23 cellular contexts compared by ENCODE assay signal in genomic region chr3:115350606-115351005, GRCh38.
DNase-seq lines count a peak whose midpoint lies in the region; ATAC-seq and TF ChIP-seq lines count a peak whose summit lies in the region.
"Had no signal": no experiment of that assay in that cellular context is flagged by ENCODE, and none has a peak within 500 bp of the region (broad histone marks: within the 10 kb centered on the region; RNA-seq: fewer than 3 reads in every experiment).

No MANE protein-coding gene starts in this region.

- DNase-seq in brain pericyte (ENCODE audit: low read depth, low spot score) (peak; percentile 57), fibroblast of gingiva (ENCODE audit: low read depth) (peak; percentile 45), osteoblast (ENCODE audit: insufficient read length, low spot score, missing footprints) (no peak), MG63 (no peak)
- DNase-seq in activated CD4-positive, alpha-beta T cell treated with anti-CD3 and anti-CD28 coated beads, Interleukin-2, amount 10 ng/mL, durations not matched to agents 24 days and 14 days: no peak
- DNase-seq: CD4-positive, alpha-beta T cell; COR-L47; DMS 273 treated with DMSO at 0.1 percent for 48 hours; DMS79 treated with DMSO at 0.1 percent for 48 hours; GM23248; HCEC 1CT; Kasumi-1; MM.1S; NCI-H1092; NCI-H1436; NCI-H187 treated with DMSO at 0.1 percent for 48 hours; NCI-H2107; NCI-H69 had no signal

- H2AFZ ChIP-seq in OCI-LY3 (ENCODE audit: low read depth, low read length) (0 out of 2 replicates have a peak overlapping the region, but pooled peaks have one; percentile 26), osteoblast (ENCODE audit: low read length) (peak overlapping the region; percentile 53)

- H3K4me2 ChIP-seq in OCI-LY3 (ENCODE audit: low read length): no peak overlapping the region
- peak overlapping the region; percentile 47 for H3K4me2 ChIP-seq in osteoblast (ENCODE audit: insufficient read depth, low read length)
- H3K4me2 ChIP-seq: BLaER1 had no signal

- no peaks in the 10 kb centered on the region for H3K9me3 Mint-ChIP-seq in activated CD4-positive, alpha-beta T cell treated with anti-CD3 and anti-CD28 coated beads, Interleukin-2, amount 10 ng/mL, durations not matched to agents 24 days and 14 days
- H3K9me3 Mint-ChIP-seq: CD4-positive, alpha-beta T cell had no signal

- H3K27me3 Mint-ChIP-seq in activated CD4-positive, alpha-beta T cell treated with anti-CD3 and anti-CD28 coated beads, Interleukin-2, amount 10 ng/mL, durations not matched to agents 24 days and 14 days: no peaks in the 10 kb centered on the region
- H3K27me3 Mint-ChIP-seq: CD4-positive, alpha-beta T cell had no signal

- H3K27ac ChIP-seq in OCI-LY3 (ENCODE audit: low read length) (no peak overlapping the region), osteoblast (ENCODE audit: low read depth, low read length) (peak overlapping the region; percentile 42)
- H3K27ac ChIP-seq: BLaER1, GM23248 had no signal

- H3K36me3 Mint-ChIP-seq in activated CD4-positive, alpha-beta T cell treated with anti-CD3 and anti-CD28 coated beads, Interleukin-2, amount 10 ng/mL, durations not matched to agents 24 days and 14 days (ENCODE audit: low read depth): no peaks in the 10 kb centered on the region

- H3K27ac Mint-ChIP-seq in activated CD4-positive, alpha-beta T cell treated with anti-CD3 and anti-CD28 coated beads, Interleukin-2, amount 10 ng/mL, durations not matched to agents 24 days and 14 days: no peak overlapping the region
- H3K27ac Mint-ChIP-seq: CD4-positive, alpha-beta T cell had no signal

- H3K36me3 ChIP-seq in OCI-LY3 (replicated peaks; ENCODE audit: low read depth, low read length): no peaks in the 10 kb centered on the region
- no peaks in the 10 kb centered on the region for H3K36me3 ChIP-seq in osteoblast (ENCODE audit: insufficient read depth, low read length)
- no peaks in the 10 kb centered on the region for H3K36me3 ChIP-seq in MG63
- H3K36me3 ChIP-seq: BLaER1 had no signal

- H3K79me2 ChIP-seq in OCI-LY3 (ENCODE audit: low read length): no peaks in the 10 kb centered on the region
- no peaks in the 10 kb centered on the region for H3K79me2 ChIP-seq in osteoblast (ENCODE audit: insufficient read depth, low read length)

- H3K4me1 Mint-ChIP-seq in activated CD4-positive, alpha-beta T cell treated with anti-CD3 and anti-CD28 coated beads, Interleukin-2, amount 10 ng/mL, durations not matched to agents 24 days and 14 days: no peaks in the 10 kb centered on the region

- H3K4me1 ChIP-seq in OCI-LY3 (ENCODE audit: low read length) (no peaks in the 10 kb centered on the region), osteoblast (ENCODE audit: insufficient read depth, low read length) (peaks cover 7% of the 10 kb centered on the region)
- H3K4me1 ChIP-seq: BLaER1 had no signal

- H3K4me3 ChIP-seq in OCI-LY3 (ENCODE audit: low read length): no peak overlapping the region
- H3K4me3 ChIP-seq in osteoblast (ENCODE audit: insufficient read depth, low read length): no peak overlapping the region
- H3K4me3 ChIP-seq in MG63: no peak overlapping the region
- H3K4me3 ChIP-seq: BLaER1, GM23248 had no signal

- H3K9ac ChIP-seq in OCI-LY3 (ENCODE audit: low read length): no peak overlapping the region
- H3K9ac ChIP-seq: BLaER1, GM23248 had no signal

- H3K27me3 ChIP-seq in OCI-LY3 (ENCODE audit: low read depth, low read length) (no peaks in the 10 kb centered on the region), osteoblast (ENCODE audit: insufficient read depth, low read length) (no peaks in the 10 kb centered on the region), MG63 (no peaks in the 10 kb centered on the region)
- H3K27me3 ChIP-seq: BLaER1 had no signal

- ATAC-seq in HG03457 (IDR thresholded peaks at IDR 0.05; ENCODE audit: unreplicated experiment): no peak
- ATAC-seq: Panc1, SK-N-SH treated with all-trans-retinoic acid at 6 μM for 48 hours had no signal

- intact Hi-C loops in activated CD4-positive, alpha-beta T cell treated with anti-CD3 and anti-CD28 coated beads, Interleukin-2, amount 10 ng/mL, durations not matched to agents 24 days and 14 days (cut with micrococcal nuclease): no loop called here

- TF ChIP-seq CTCF in OCI-LY3 (IDR thresholded peaks at IDR 0.05; ENCODE audit: low read depth, low read length) (no peak), osteoblast (IDR thresholded peaks at IDR 0.05; ENCODE audit: extremely low read depth, low read depth, low read length) (no peak)

- no peaks in the 10 kb centered on the region for H4K20me1 ChIP-seq in OCI-LY3 (ENCODE audit: insufficient read depth, low read length)
- H4K20me1 ChIP-seq in osteoblast (ENCODE audit: insufficient read depth, low read length): no peaks in the 10 kb centered on the region
- H4K20me1 ChIP-seq: BLaER1 had no signal

- H3K9me3 ChIP-seq in OCI-LY3 (ENCODE audit: insufficient read depth, low read length) (no peaks in the 10 kb centered on the region), osteoblast (ENCODE audit: low read depth, low read length) (no peaks in the 10 kb centered on the region), MG63 (no peaks in the 10 kb centered on the region)
- H3K9me3 ChIP-seq: BLaER1 had no signal

- H3K4me3 Mint-ChIP-seq in activated CD4-positive, alpha-beta T cell treated with anti-CD3 and anti-CD28 coated beads, Interleukin-2, amount 10 ng/mL, durations not matched to agents 24 days and 14 days: no peak overlapping the region
- H3K4me3 Mint-ChIP-seq: CD4-positive, alpha-beta T cell had no signal

Comparison
In these comparisons a context has a peak if more than half of its experiments do, and no peak if none do; other contexts are left out.
1. DNase-seq: peak in brain pericyte (single experiment) and fibroblast of gingiva (single experiment); none in osteoblast (single experiment), activated CD4-positive, alpha-beta T cell treated with anti-CD3 and anti-CD28 coated beads, Interleukin-2, amount 10 ng/mL, durations not matched to agents 24 days and 14 days (single experiment) and MG63 (single experiment).